Comparison of ENCODE assay signal across 24 cellular contexts in the genomic region with DNA sequence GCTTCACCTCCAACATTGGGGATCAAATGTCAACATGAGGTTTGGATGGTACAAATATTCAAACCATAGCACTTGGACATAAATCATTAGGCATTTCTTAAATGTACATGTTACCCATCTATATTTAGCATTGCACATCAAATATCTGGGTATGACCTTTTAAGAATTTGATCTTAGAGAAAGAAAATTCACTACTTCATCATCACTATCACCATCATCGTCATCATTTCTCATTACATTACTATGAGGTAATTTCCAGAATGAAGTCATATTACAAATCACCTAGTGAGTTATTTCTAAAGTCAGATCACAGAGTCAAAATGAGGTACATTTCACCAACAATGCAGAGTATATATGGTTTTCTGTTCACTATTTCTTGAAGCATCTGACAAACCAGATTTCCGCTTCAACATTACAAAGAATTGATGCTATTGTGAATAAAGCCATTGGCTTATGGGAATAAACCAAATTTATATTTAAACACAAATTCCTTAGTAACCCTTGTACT.
DNase-seq lines count a peak whose midpoint lies in the region; ATAC-seq lines count a peak whose summit lies in the region.
"Had no signal": no experiment of that assay in that cellular context is flagged by ENCODE, and none has a peak within 500 bp of the region (broad histone marks: within the 10 kb centered on the region; RNA-seq: fewer than 3 reads in every experiment).

No MANE protein-coding gene starts in this region.

- peak overlapping the region in 1 of 2 donors; percentile 22 for H3K4me3 Mint-ChIP-seq in activated T-cell treated with anti-CD3 and anti-CD28 coated beads, Interleukin-2, amount 50 U/mL, for 72 hours
- no peak overlapping the region for H3K4me3 Mint-ChIP-seq in stimulated activated naive CD8-positive, alpha-beta T cell treated with anti-CD3 and anti-CD28 coated beads, Interleukin-15, amount 100 ng/mL, for 72 hours
- no peak overlapping the region for H3K4me3 Mint-ChIP-seq in activated T-helper 17 cell treated with anti-CD3 and anti-CD28 coated beads, Interleukin-2, amount 50 U/mL, for 72 hours
- no peak overlapping the region for H3K4me3 Mint-ChIP-seq in T-helper 2 cell treated with Interferon-gamma antibody and Interleukin-4, amounts not matched to agents 5 μg/mL and 100 μg/mL, for 36 hours
- H3K4me3 Mint-ChIP-seq: CD14-positive monocyte; CD4-positive, alpha-beta memory T cell; CD4-positive, CD25-positive, alpha-beta regulatory T cell; CD8-positive, alpha-beta memory T cell had no signal

- H3K36me3 Mint-ChIP-seq in activated T-cell treated with anti-CD3 and anti-CD28 coated beads, Interleukin-2, amount 50 U/mL, for 72 hours (ENCODE audit: insufficient read depth in 2 of 2): no peaks in the 10 kb centered on the region
- no peaks in the 10 kb centered on the region for H3K36me3 Mint-ChIP-seq in activated T-helper 17 cell treated with anti-CD3 and anti-CD28 coated beads, Interleukin-2, amount 50 U/mL, for 72 hours (ENCODE audit: low read depth)
- no peaks in the 10 kb centered on the region for H3K36me3 Mint-ChIP-seq in T-helper 2 cell treated with Interferon-gamma antibody and Interleukin-4, amounts not matched to agents 5 μg/mL and 100 μg/mL, for 36 hours (ENCODE audit: low read depth)
- H3K36me3 Mint-ChIP-seq: CD14-positive monocyte; CD4-positive, alpha-beta memory T cell; CD4-positive, CD25-positive, alpha-beta regulatory T cell; CD8-positive, alpha-beta memory T cell had no signal

- H3K9me3 Mint-ChIP-seq in activated T-cell treated with anti-CD3 and anti-CD28 coated beads, Interleukin-2, amount 50 U/mL, for 72 hours: peaks cover 0 to 1% of the 10 kb centered on the region in 2 donors
- no peaks in the 10 kb centered on the region for H3K9me3 Mint-ChIP-seq in stimulated activated naive CD8-positive, alpha-beta T cell treated with anti-CD3 and anti-CD28 coated beads, Interleukin-15, amount 100 ng/mL, for 72 hours
- H3K9me3 Mint-ChIP-seq in activated T-helper 17 cell treated with anti-CD3 and anti-CD28 coated beads, Interleukin-2, amount 50 U/mL, for 72 hours: no peaks in the 10 kb centered on the region
- H3K9me3 Mint-ChIP-seq in T-helper 2 cell treated with Interferon-gamma antibody and Interleukin-4, amounts not matched to agents 5 μg/mL and 100 μg/mL, for 36 hours: no peaks in the 10 kb centered on the region
- H3K9me3 Mint-ChIP-seq: CD4-positive, CD25-positive, alpha-beta regulatory T cell; CD8-positive, alpha-beta memory T cell had no signal

- H3K27me3 Mint-ChIP-seq in activated T-cell treated with anti-CD3 and anti-CD28 coated beads, Interleukin-2, amount 50 U/mL, for 72 hours (ENCODE audit: low read depth): peaks cover 12% of the 10 kb centered on the region
- H3K27me3 Mint-ChIP-seq in stimulated activated naive CD8-positive, alpha-beta T cell treated with anti-CD3 and anti-CD28 coated beads, Interleukin-15, amount 100 ng/mL, for 72 hours: peaks cover 8% of the 10 kb centered on the region
- peaks cover 3% of the 10 kb centered on the region for H3K27me3 Mint-ChIP-seq in activated T-helper 17 cell treated with anti-CD3 and anti-CD28 coated beads, Interleukin-2, amount 50 U/mL, for 72 hours
- no peaks in the 10 kb centered on the region for H3K27me3 Mint-ChIP-seq in T-helper 2 cell treated with Interferon-gamma antibody and Interleukin-4, amounts not matched to agents 5 μg/mL and 100 μg/mL, for 36 hours (ENCODE audit: low read depth)
- H3K27me3 Mint-ChIP-seq: CD4-positive, alpha-beta memory T cell; CD4-positive, CD25-positive, alpha-beta regulatory T cell had no signal

- DNase-seq in activated T-cell treated with anti-CD3 and anti-CD28 coated beads, Interleukin-2, amount 50 U/mL, for 72 hours: no peak
- DNase-seq in activated T-cell treated with anti-CD3 and anti-CD28 coated beads for 4 hours (no peak), dermis blood vessel endothelial cell (no peak)
- DNase-seq in stimulated activated naive CD8-positive, alpha-beta T cell treated with anti-CD3 and anti-CD28 coated beads, Interleukin-15, amount 100 ng/mL, for 72 hours: no peak
- no peak for DNase-seq in stimulated activated naive CD8-positive, alpha-beta T cell treated with anti-CD3 and anti-CD28 coated beads, Interleukin-15, Interleukin-2, amounts not matched to agents 100 U/mL and 50 U/mL, for 24 hours
- no peak for DNase-seq in T-helper 2 cell treated with Interferon-gamma antibody and Interleukin-4, amounts not matched to agents 5 μg/mL and 100 μg/mL, for 36 hours (ENCODE audit: low spot score)
- DNase-seq: 8988T; ACHN; BE2C; C1 segment of cervical spinal cord; CD4-positive, alpha-beta memory T cell; CD4-positive, CD25-positive, alpha-beta regulatory T cell; CD8-positive, alpha-beta memory T cell; COR-L47; DMS 273 treated with DMSO at 0.1 percent for 48 hours; DMS153; DMS53; DMS79; DND-41; EL; GDM1 had no signal

- peak; percentile 70 to 80 for ATAC-seq in activated T-cell treated with anti-CD3 and anti-CD28 coated beads, Interleukin-2, amount 50 U/mL, for 72 hours (replicated peaks in 1 of 2)
- no peak for ATAC-seq in stimulated activated naive CD8-positive, alpha-beta T cell treated with anti-CD3 and anti-CD28 coated beads, Interleukin-15, amount 100 ng/mL, for 72 hours
- no peak for ATAC-seq in stimulated activated naive CD8-positive, alpha-beta T cell treated with anti-CD3 and anti-CD28 coated beads, Interleukin-15, Interleukin-2, amounts not matched to agents 100 U/mL and 50 U/mL, for 24 hours
- ATAC-seq in activated T-helper 17 cell treated with anti-CD3 and anti-CD28 coated beads, Interleukin-2, amount 50 U/mL, for 72 hours (replicated peaks): peak; percentile 31
- ATAC-seq: GM12878 had no signal

- H3K27ac Mint-ChIP-seq in activated T-cell treated with anti-CD3 and anti-CD28 coated beads, Interleukin-2, amount 50 U/mL, for 72 hours: no peak overlapping the region
- peak overlapping the region; percentile 25 to 65 for H3K27ac Mint-ChIP-seq in stimulated activated naive CD8-positive, alpha-beta T cell treated with anti-CD3 and anti-CD28 coated beads, Interleukin-15, amount 100 ng/mL, for 72 hours
- no peak overlapping the region for H3K27ac Mint-ChIP-seq in activated T-helper 17 cell treated with anti-CD3 and anti-CD28 coated beads, Interleukin-2, amount 50 U/mL, for 72 hours
- no peak overlapping the region for H3K27ac Mint-ChIP-seq in T-helper 2 cell treated with Interferon-gamma antibody and Interleukin-4, amounts not matched to agents 5 μg/mL and 100 μg/mL, for 36 hours
- H3K27ac Mint-ChIP-seq: CD4-positive, alpha-beta memory T cell; CD4-positive, CD25-positive, alpha-beta regulatory T cell; CD8-positive, alpha-beta memory T cell had no signal

- H3K4me1 Mint-ChIP-seq in activated T-cell treated with anti-CD3 and anti-CD28 coated beads, Interleukin-2, amount 50 U/mL, for 72 hours (ENCODE audit: low read depth): peaks cover 30% of the 10 kb centered on the region
- peaks cover 9% of the 10 kb centered on the region for H3K4me1 Mint-ChIP-seq in stimulated activated naive CD8-positive, alpha-beta T cell treated with anti-CD3 and anti-CD28 coated beads, Interleukin-15, amount 100 ng/mL, for 72 hours
- peaks cover 9% of the 10 kb centered on the region for H3K4me1 Mint-ChIP-seq in activated T-helper 17 cell treated with anti-CD3 and anti-CD28 coated beads, Interleukin-2, amount 50 U/mL, for 72 hours
- no peaks in the 10 kb centered on the region for H3K4me1 Mint-ChIP-seq in T-helper 2 cell treated with Interferon-gamma antibody and Interleukin-4, amounts not matched to agents 5 μg/mL and 100 μg/mL, for 36 hours (ENCODE audit: low read depth)
- H3K4me1 Mint-ChIP-seq: CD14-positive monocyte; CD4-positive, alpha-beta memory T cell; CD4-positive, CD25-positive, alpha-beta regulatory T cell; CD8-positive, alpha-beta memory T cell had no signal

Comparison
In these comparisons a context has a peak if more than half of its experiments do, and no peak if none do; other contexts are left out.
1. ATAC-seq: peak in activated T-cell treated with anti-CD3 and anti-CD28 coated beads, Interleukin-2, amount 50 U/mL, for 72 hours (2 of 2) and activated T-helper 17 cell treated with anti-CD3 and anti-CD28 coated beads, Interleukin-2, amount 50 U/mL, for 72 hours (single experiment); none in stimulated activated naive CD8-positive, alpha-beta T cell treated with anti-CD3 and anti-CD28 coated beads, Interleukin-15, amount 100 ng/mL, for 72 hours (single experiment) and stimulated activated naive CD8-positive, alpha-beta T cell treated with anti-CD3 and anti-CD28 coated beads, Interleukin-15, Interleukin-2, amounts not matched to agents 100 U/mL and 50 U/mL, for 24 hours (single experiment).
2. H3K27ac Mint-ChIP-seq: peak in stimulated activated naive CD8-positive, alpha-beta T cell treated with anti-CD3 and anti-CD28 coated beads, Interleukin-15, amount 100 ng/mL, for 72 hours (2 of 2); none in activated T-cell treated with anti-CD3 and anti-CD28 coated beads, Interleukin-2, amount 50 U/mL, for 72 hours (single experiment), activated T-helper 17 cell treated with anti-CD3 and anti-CD28 coated beads, Interleukin-2, amount 50 U/mL, for 72 hours (single experiment) and T-helper 2 cell treated with Interferon-gamma antibody and Interleukin-4, amounts not matched to agents 5 μg/mL and 100 μg/mL, for 36 hours (single experiment).